In genomic region chr12:56152132-56152755, GRCh38 we compare ENCODE assay signal across 8 cellular contexts. TPM values are rescaled to one million over a fixed set of nuclear protein-coding genes. Genes with fewer than 3 reads are reported as not detected.
A peak's percentile ranks its signal among the peaks of the same experiment; 100 is the strongest.
DNase-seq lines count a peak whose midpoint lies in the region; ATAC-seq and TF ChIP-seq lines count a peak whose summit lies in the region.

Gene MYL6B (plus strand): TSS chr12:56152587. CDS start chr12:56153919, 1,332 bp downstream.

- H3K36me3 ChIP-seq in left ventricle myocardium inferior (no peaks in the 10 kb centered on the region), prostate gland (no peaks in the 10 kb centered on the region)

- ATAC-seq in HG02884 (IDR thresholded peaks at IDR 0.05; ENCODE audit: unreplicated experiment) = peak; percentile 83

- TF ChIP-seq POLR2A in GM15510 (IDR thresholded peaks at IDR 0.05; ENCODE audit: borderline replicate concordance, extremely low read depth, insufficient read length) (peak; percentile 80), prostate gland (IDR thresholded peaks at IDR 0.05) (peak; percentile 53)

- no peaks in the 10 kb centered on the region for H3K9me3 ChIP-seq in left ventricle myocardium inferior (replicated peaks)
- H3K9me3 ChIP-seq in prostate gland = no peaks in the 10 kb centered on the region

- WGBS in prostate gland = 0% methylated on average over 33 of the region's 37 CpGs

- H3K4me3 ChIP-seq in left ventricle myocardium inferior (peak within 1 kb of the TSS; percentile 76), prostate gland (peak within 1 kb of the TSS; percentile 54 to 62)

- H3K27me3 ChIP-seq in left ventricle myocardium inferior (ENCODE audit: low read depth) (no peaks in the 10 kb centered on the region), prostate gland (replicated peaks; ENCODE audit: insufficient read depth) (no peaks in the 10 kb centered on the region)

- peaks cover 38% of the 10 kb centered on the region for H3K4me1 ChIP-seq in left ventricle myocardium inferior
- peaks cover 5% of the 10 kb centered on the region for H3K4me1 ChIP-seq in prostate gland (replicated peaks)

- DNase-seq in NCI-H1694 (lab: John Stamatoyannopoulos, UW) (peak; percentile 48), amniotic epithelial cell (ENCODE audit: low read depth) (peak; percentile 85), left ventricle myocardium inferior (peak; percentile 96), prostate gland (ENCODE audit: low spot score) (peak; percentile 93), ureter (ENCODE audit: low spot score) (peak; percentile 95)

- no peak for TF ChIP-seq CTCF in left ventricle myocardium inferior (IDR thresholded peaks at IDR 0.05; ENCODE audit: borderline replicate concordance)
- peak in 1 of 4 experiments; percentile 14 for TF ChIP-seq CTCF in prostate gland (IDR thresholded peaks at IDR 0.05)

- intact Hi-C loops in T-helper 1 cell treated with Interleukin-12 subunit alpha and Interleukin-12 subunit beta and Interleukin-4 antibody, amounts not matched to agents 30 ng/mL and 1 ng/mL, for 36 hours (cut with micrococcal nuclease) = loop anchor here (1.0 to 5.0 kb wide), 10 partner anchors 8 to 335 kb away; partner anchors contain the start of genes DGKA, ORMDL2, PA2G4 and RPS26
- intact Hi-C loops in left ventricle myocardium inferior (cut with micrococcal nuclease) (no loop called here), prostate gland (cut with DNase I) (no loop called here)

- peak within 1 kb of the TSS; percentile 93 for H3K27ac ChIP-seq in left ventricle myocardium inferior (replicated peaks)
- H3K27ac ChIP-seq in prostate gland = peak within 1 kb of the TSS; percentile 96 to 97

RNA-seq across cellular contexts. Expression of gene MYL6B, which starts in this region (rescaled TPM):
- total RNA-seq in T-helper 1 cell treated with Interleukin-12 subunit alpha and Interleukin-12 subunit beta and Interleukin-4 antibody, amounts not matched to agents 30 ng/mL and 1 ng/mL, for 36 hours = 52.2 and 61.9 TPM in 2 replicates
- total RNA-seq in left ventricle myocardium inferior (54.1 TPM), prostate gland (100 to 1,000 TPM in 1 of 2 donors, 10 to 100 TPM in 1; 66.4 to 203 TPM), ureter (37.8 TPM)

Comparison
In these comparisons a context has a peak if more than half of its experiments do, and no peak if none do; other contexts are left out.
1. Peak in every context shown above with its lines: DNase-seq, ATAC-seq, H3K4me3 ChIP-seq and H3K27ac ChIP-seq.